ENCODE assay signal across 1 cellular context in genomic region chr6:35534396-35535170, GRCh38.
TF ChIP-seq lines count a peak whose summit lies in the region.

No MANE protein-coding gene starts in this region.

TF ChIP-seq in H1, 55 proteins besides CTCF, POLR2A, EP300 and RAD21:
- TF ChIP-seq RBBP5 (IDR thresholded peaks at IDR 0.05; ENCODE audit: borderline replicate concordance, low read depth, low read length) (peak; percentile 50; the same call in 1 of the 2 replicates), CBX5 (IDR thresholded peaks at IDR 0.05; ENCODE audit: low read depth, low read length) (no peak), SP1 (IDR thresholded peaks at IDR 0.05; ENCODE audit: low read depth, low read length) (no peak), SIRT6 (IDR thresholded peaks at IDR 0.05; ENCODE audit: low read length) (no peak), RXRA (IDR thresholded peaks at IDR 0.05; ENCODE audit: insufficient read depth, low read depth, low read length) (no peak)
TF ChIP-seq in H1: peak in this region for 1.
